15 cellular contexts compared by ENCODE assay signal in the genomic region with DNA sequence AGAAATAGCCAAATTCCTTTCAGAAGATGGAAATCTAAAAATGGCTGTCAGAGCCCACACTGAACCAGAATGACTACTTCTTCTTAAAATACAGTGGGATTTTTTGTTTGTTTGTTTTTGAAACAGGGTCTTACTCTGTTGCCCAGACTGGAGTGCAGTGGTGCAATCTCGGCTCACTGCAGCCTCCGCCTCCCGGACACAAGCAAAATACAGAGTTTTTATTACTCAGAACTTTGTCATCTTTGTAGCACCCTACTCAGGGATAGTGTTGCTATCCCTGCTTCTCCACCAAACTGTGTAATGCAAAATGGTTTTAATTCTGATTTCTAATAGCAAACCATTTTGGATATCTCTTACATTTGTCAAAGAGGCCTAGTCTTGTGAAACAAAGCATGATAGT. TPM values are rescaled to one million over a fixed set of nuclear protein-coding genes. Genes with fewer than 3 reads are reported as not detected.
DNase-seq lines count a peak whose midpoint lies in the region; ATAC-seq and TF ChIP-seq lines count a peak whose summit lies in the region.
"Had no signal": no experiment of that assay in that cellular context is flagged by ENCODE, and none has a peak within 500 bp of the region (broad histone marks: within the 10 kb centered on the region; RNA-seq: fewer than 3 reads in every experiment).

No MANE protein-coding gene starts in this region.

- H3K9me3 Mint-ChIP-seq in H9, result no peaks in the 10 kb centered on the region
- H3K9me3 Mint-ChIP-seq: CD4-positive, alpha-beta memory T cell had no signal

- H3K4me2 ChIP-seq in H9 (ENCODE audit: insufficient read depth, insufficient read length, low read length), result no peak overlapping the region

- no peak overlapping the region for H3K4me3 Mint-ChIP-seq in H9
- H3K4me3 Mint-ChIP-seq: B cell; CD4-positive, alpha-beta memory T cell had no signal

- H2AK5ac ChIP-seq in H9 (ENCODE audit: insufficient read length, low read length), result no peak overlapping the region

- H3K9ac ChIP-seq in adipocyte (ENCODE audit: low read length) (no peak overlapping the region), H9 (ENCODE audit: extremely low read depth, insufficient read length, low read length) (no peak overlapping the region)

- no peaks in the 10 kb centered on the region for H3K27me3 Mint-ChIP-seq in H9 (ENCODE audit: low read depth)
- H3K27me3 Mint-ChIP-seq: B cell; CD4-positive, alpha-beta memory T cell had no signal

- no peak overlapping the region for H4K5ac ChIP-seq in H9 (ENCODE audit: insufficient read length, low read depth, low read length)

- no peak overlapping the region for H2AFZ ChIP-seq in ACC112 (ENCODE audit: low read length, unreplicated experiment)
- H2AFZ ChIP-seq in H9 (ENCODE audit: low read length), result no peak overlapping the region

- peak; percentile 25 for DNase-seq in ELR (ENCODE audit: low read depth)
- peak; percentile 51 for DNase-seq in adipocyte (ENCODE audit: low read depth)
- peak; percentile 35 for DNase-seq in fibroblast of mammary gland (ENCODE audit: low read depth)
- no peak for DNase-seq in RPMI8226
- no peak for DNase-seq in suprapubic skin (ENCODE audit: low spot score in 2 of 2)
- no peak for DNase-seq in H9
- DNase-seq: 8988T; ACHN; C1 segment of cervical spinal cord; CD4-positive, alpha-beta memory T cell; DMS79; GF-D8 had no signal

- no peak overlapping the region for H2BK20ac ChIP-seq in H9 (ENCODE audit: low read depth, low read length, poor library complexity, severe bottlenecking)

- ATAC-seq in GM21390 (IDR thresholded peaks at IDR 0.05; ENCODE audit: unreplicated experiment), result no peak

- no peak overlapping the region for H3K23ac ChIP-seq in H9 (ENCODE audit: insufficient read length, low read depth, low read length)

- no peak overlapping the region for H2BK5ac ChIP-seq in H9 (ENCODE audit: insufficient read length, low read length)

- H2BK15ac ChIP-seq in H9 (ENCODE audit: low read depth, low read length), result no peak overlapping the region

- H3K27ac ChIP-seq in ACC112 (ENCODE audit: low read depth, low read length), result peak overlapping the region; percentile 35
- H3K27ac ChIP-seq in suprapubic skin, result no peak overlapping the region
- H3K27ac ChIP-seq in H9 (ENCODE audit: insufficient read length, low read depth, low read length), result no peak overlapping the region

- no peak for TF ChIP-seq POLR2A in suprapubic skin (IDR thresholded peaks at IDR 0.05)

- no peak overlapping the region for H3K27ac Mint-ChIP-seq in H9
- H3K27ac Mint-ChIP-seq: B cell had no signal

- TF ChIP-seq EP300 in suprapubic skin (IDR thresholded peaks at IDR 0.05), result no peak

- peaks cover 9% of the 10 kb centered on the region for H3K79me2 ChIP-seq in ACC112 (ENCODE audit: control insufficient read depth, insufficient read depth, low read length, unreplicated experiment)
- H3K79me2 ChIP-seq in H9 (ENCODE audit: insufficient read depth, low read length), result no peaks in the 10 kb centered on the region

- H3K9me3 ChIP-seq in adipocyte (ENCODE audit: control insufficient read depth, low read length) (no peaks in the 10 kb centered on the region), suprapubic skin (no peaks in the 10 kb centered on the region), H9 (ENCODE audit: control insufficient read depth, low read depth, low read length) (no peaks in the 10 kb centered on the region)

- no peaks in the 10 kb centered on the region for H3K79me1 ChIP-seq in H9 (ENCODE audit: insufficient read depth, low read depth, low read length, poor library complexity, severe bottlenecking)

- H4K91ac ChIP-seq in H9 (ENCODE audit: insufficient read length, low read depth, low read length), result no peak overlapping the region

- H4K8ac ChIP-seq in H9 (replicated peaks; ENCODE audit: insufficient read length, low read depth, low read length), result no peak overlapping the region

- H3K23me2 ChIP-seq in H9 (ENCODE audit: insufficient read length, low read depth, low read length, poor library complexity, severe bottlenecking), result no peaks in the 10 kb centered on the region

- no peak overlapping the region for H3K14ac ChIP-seq in H9 (ENCODE audit: insufficient read depth, low read length)

- no peak overlapping the region for H3T11ph ChIP-seq in H9 (ENCODE audit: low read length)

- H3K4ac ChIP-seq in H9 (ENCODE audit: low read depth, low read length), result no peak overlapping the region

- WGBS in suprapubic skin, result 95% methylated on average over 3 of the region's 3 CpGs
- WGBS in H9 (ENCODE audit: extremely low coverage, insufficient read length, low lambda C conversion rate), result no CpG with 5 or more reads among the region's 3 CpGs

- peaks cover 9 to 62% (median 34%) of the 10 kb centered on the region in 3 experiments; a peak in 6 of 7 replicates for H3K36me3 Mint-ChIP-seq in H9 (ENCODE audit: insufficient read depth in 1 of 3, low read depth in 3 of 3)

- no peak overlapping the region for H3K18ac ChIP-seq in H9 (ENCODE audit: insufficient read length, low read depth, low read length)

- no peak overlapping the region for H2BK12ac ChIP-seq in H9 (ENCODE audit: insufficient read length, low read depth, low read length)

- no peak overlapping the region for H2BK120ac ChIP-seq in H9 (ENCODE audit: low read depth, low read length, poor library complexity, severe bottlenecking)

- H3K56ac ChIP-seq in H9 (ENCODE audit: insufficient read length, low read depth, low read length), result no peak overlapping the region

- H3K4me1 Mint-ChIP-seq in H9, result no peaks in the 10 kb centered on the region
- H3K4me1 Mint-ChIP-seq: B cell; CD4-positive, alpha-beta memory T cell had no signal

- H3K4me1 ChIP-seq in ACC112 (ENCODE audit: control insufficient read depth, insufficient read depth, low read length, unreplicated experiment), result peaks cover 3% of the 10 kb centered on the region
- no peaks in the 10 kb centered on the region for H3K4me1 ChIP-seq in adipocyte (ENCODE audit: control insufficient read depth, insufficient read depth, low read length)
- no peaks in the 10 kb centered on the region for H3K4me1 ChIP-seq in suprapubic skin
- H3K4me1 ChIP-seq in H9 (ENCODE audit: insufficient read depth, low read length), result no peaks in the 10 kb centered on the region

- H3K4me3 ChIP-seq in ACC112 (ENCODE audit: low read depth, low read length) (no peak overlapping the region), adipocyte (ENCODE audit: low read length) (no peak overlapping the region), fibroblast of mammary gland (ENCODE audit: control insufficient read depth, low read depth, low read length) (no peak overlapping the region), suprapubic skin (no peak overlapping the region)

- H3K36me3 ChIP-seq in ACC112 (ENCODE audit: insufficient read depth, low read length) (peaks cover 38% of the 10 kb centered on the region), adipocyte (ENCODE audit: control insufficient read depth, insufficient read depth, low read length, severe bottlenecking) (peaks cover 84% of the 10 kb centered on the region), suprapubic skin (peaks cover 83% of the 10 kb centered on the region)

- H4K20me1 ChIP-seq in H9 (ENCODE audit: control insufficient read depth, insufficient read depth, insufficient read length), result no peaks in the 10 kb centered on the region

- no peaks in the 10 kb centered on the region for H3K27me3 ChIP-seq in ACC112 (ENCODE audit: insufficient read depth, low read length)
- H3K27me3 ChIP-seq in adipocyte (replicated peaks; ENCODE audit: control insufficient read depth, insufficient read depth, low read length), result no peaks in the 10 kb centered on the region
- H3K27me3 ChIP-seq in suprapubic skin, result no peaks in the 10 kb centered on the region
- no peaks in the 10 kb centered on the region for H3K27me3 ChIP-seq in H9 (ENCODE audit: insufficient read depth, low read length)

- TF ChIP-seq CTCF in fibroblast of mammary gland (conservative IDR thresholded peaks at IDR 0.05; ENCODE audit: control insufficient read depth, insufficient read depth, low read depth, low read length) (no peak), suprapubic skin (IDR thresholded peaks at IDR 0.05) (no peak), H9 (conservative IDR thresholded peaks at IDR 0.05) (no peak)

RNA-seq across cellular contexts. Expression of a gene that starts 16.4 kb away (rescaled TPM):
- total RNA-seq in suprapubic skin, result 10 to 100 TPM; 51.9 to 71.2 (median 60.4) TPM
- total RNA-seq in H9 (2021), result 24.5 and 28.1 TPM in 2 replicates

RNA-seq across cellular contexts. Expression of a gene that starts 46.9 kb away (rescaled TPM):
- total RNA-seq in suprapubic skin (1 to 10 TPM; 2.1 to 4.7 (median 3.5) TPM), H9 (2021) (0.79 and 0.92 TPM in 2 replicates)

RNA-seq across cellular contexts. Expression of a gene that starts 47.1 kb away (rescaled TPM):
- total RNA-seq in suprapubic skin, result 10 to 100 TPM; 25.4 to 54.0 (median 42.3) TPM
- 12.0 and 15.4 TPM in 2 replicates for total RNA-seq in H9 (2021)

RNA-seq across cellular contexts. Expression of a gene that starts 51.4 kb away (rescaled TPM):
- total RNA-seq in suprapubic skin, result 10 to 100 TPM in 2 of 4 donors, 1 to 10 TPM in 2; 6.3 to 25.1 (median 10.3) TPM
- total RNA-seq in H9 (2021), result 5.5 and 6.7 TPM in 2 replicates

Comparison
In these comparisons a context has a peak if more than half of its experiments do, and no peak if none do; other contexts are left out.
1. DNase-seq: peak in ELR (single experiment), adipocyte (single experiment) and fibroblast of mammary gland (single experiment); none in RPMI8226 (single experiment), suprapubic skin (0 of 2) and H9 (single experiment).